ENCODE assay signal across 10 cellular contexts in the genomic region with DNA sequence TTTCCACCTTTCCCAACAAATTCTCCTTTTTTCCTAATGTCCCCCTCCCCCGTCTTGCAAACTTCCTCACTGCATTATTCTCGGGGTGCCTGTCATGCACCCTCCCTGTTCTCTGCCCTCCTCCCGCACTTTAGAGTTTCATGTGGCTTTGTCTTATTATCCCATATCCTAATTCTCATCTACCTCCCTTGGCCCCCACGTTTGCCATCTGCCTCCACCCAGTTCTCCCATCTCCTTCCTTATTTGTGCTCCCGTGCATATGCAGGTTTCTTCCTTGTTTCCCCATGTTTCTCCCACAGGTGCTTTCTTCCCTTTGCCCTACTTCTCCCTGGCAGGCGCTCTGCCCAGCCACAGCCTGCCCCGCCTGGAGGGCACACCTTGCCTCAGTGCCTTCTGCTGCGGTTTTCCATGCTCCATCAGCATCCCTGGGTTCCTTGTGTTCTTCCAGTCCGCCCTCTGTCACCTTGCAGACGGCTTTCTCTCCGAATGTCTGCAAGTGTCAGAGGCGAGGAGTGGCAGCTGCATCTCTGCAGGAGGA. TPM values are rescaled to one million over a fixed set of nuclear protein-coding genes. Genes with fewer than 3 reads are reported as not detected.
DNase-seq lines count a peak whose midpoint lies in the region; ATAC-seq, FAIRE-seq and TF ChIP-seq lines count a peak whose summit lies in the region.
"Had no signal": no experiment of that assay in that cellular context is flagged by ENCODE, and none has a peak within 500 bp of the region (broad histone marks: within the 10 kb centered on the region; RNA-seq: fewer than 3 reads in every experiment).

No MANE protein-coding gene starts in this region.

- TF ChIP-seq POLR2A in endothelial cell of umbilical vein (IDR thresholded peaks at IDR 0.05; ENCODE audit: low read depth, low read length) = no peak

- ATAC-seq in HG02852 (IDR thresholded peaks at IDR 0.05; ENCODE audit: unreplicated experiment) = no peak

- FAIRE-seq in endothelial cell of umbilical vein (lab: Jason Lieb, UNC) = no peak
- FAIRE-seq: GM18507, TTC549 had no signal

- peaks cover 12% of the 10 kb centered on the region for H3K79me1 ChIP-seq in neuronal stem cell (ENCODE audit: low read depth, low read length)

- no peak overlapping the region for H3K27ac ChIP-seq in CD4-positive, alpha-beta memory T cell (ENCODE audit: low read depth, low read length)
- no peak overlapping the region for H3K27ac ChIP-seq in endothelial cell of umbilical vein (ENCODE audit: insufficient read depth, low read depth, low read length)
- no peak overlapping the region for H3K27ac ChIP-seq in neuronal stem cell (replicated peaks; ENCODE audit: low read length)

- H3K23ac ChIP-seq in neuronal stem cell (ENCODE audit: low read depth, low read length, poor library complexity) = no peak overlapping the region

- intact Hi-C loops in CD4-positive, alpha-beta memory T cell (cut with micrococcal nuclease) = loop anchor here (2.0 kb wide), 5 partner anchors 59 to 787 kb away; a partner anchor contains a TSS
- intact Hi-C loops in endothelial cell of umbilical vein (cut with micrococcal nuclease) = loop anchor here (2.0 to 5.0 kb wide), 3 partner anchors 19 to 785 kb away; no protein-coding TSS in a partner anchor

- CTCF ChIA-PET in CD4-positive, alpha-beta memory T cell (lab: Charles Lee; ENCODE audit: partially characterized antibody) = interaction anchor here (1.5 to 1.8 kb wide), 3 partner anchors 66 to 109 kb away, joined by 4 to 6 read pairs (median 5); no protein-coding TSS in a partner anchor
- CTCF ChIA-PET in endothelial cell of umbilical vein (lab: Charles Lee) = interaction anchor here (0.8 to 2.3 kb wide), 9 partner anchors 12 to 142 kb away, joined by 3 to 26 read pairs (median 4); no protein-coding TSS in a partner anchor

- peaks cover 42% of the 10 kb centered on the region for H3K79me2 ChIP-seq in endothelial cell of umbilical vein (ENCODE audit: control insufficient read depth, insufficient read depth, low read length)

- peak overlapping the region in 2 of 7 donors; percentile 12 to 42 for H3K27ac Mint-ChIP-seq in CD4-positive, alpha-beta memory T cell

- H3K4me1 ChIP-seq in CD4-positive, alpha-beta memory T cell (ENCODE audit: insufficient read depth, low read length) = peaks cover 19% of the 10 kb centered on the region
- H3K4me1 ChIP-seq in endothelial cell of umbilical vein (ENCODE audit: control insufficient read depth, extremely low read depth, insufficient read depth, low read length) (peaks cover 22% of the 10 kb centered on the region), neuronal stem cell (ENCODE audit: control insufficient read depth in 2 of 2, insufficient read depth in 1 of 2, low read depth in 1 of 2, low read length in 2 of 2) (peaks cover 34 to 36% of the 10 kb centered on the region in 2 donors)

- H3K9me1 ChIP-seq in endothelial cell of umbilical vein (replicated peaks; ENCODE audit: control insufficient read depth, extremely low read depth, insufficient read depth, low read length) = no peaks in the 10 kb centered on the region

- H3K27me3 Mint-ChIP-seq in CD4-positive, alpha-beta memory T cell = peaks cover 0 to 2% of the 10 kb centered on the region in 2 donors

- H2BK12ac ChIP-seq in neuronal stem cell (ENCODE audit: low read length) = no peak overlapping the region

- DNase-seq in CD4-positive, alpha-beta memory T cell = no peak
- DNase-seq in MG63 (no peak), endothelial cell of umbilical vein (ENCODE audit: low read depth, low spot score) (no peak), neuronal stem cell (ENCODE audit: low spot score) (no peak), NOMO-1 (lab: John Stamatoyannopoulos, UW; ENCODE audit: unreplicated experiment in 2 of 2) (no peak), SW480 (ENCODE audit: low spot score) (no peak), AG08396 (ENCODE audit: low spot score) (no peak)

- no peak overlapping the region for H2BK5ac ChIP-seq in neuronal stem cell (ENCODE audit: low read length)

- TF ChIP-seq CTCF in endothelial cell of umbilical vein (IDR thresholded peaks at IDR 0.05; ENCODE audit: extremely low read depth in 1 of 2, insufficient read depth in 1 of 2, low read depth in 1 of 2, low read length in 2 of 2) = no peak

- H4K20me1 ChIP-seq in endothelial cell of umbilical vein (replicated peaks; ENCODE audit: control insufficient read depth, extremely low read depth, insufficient read depth, low read length) = no peaks in the 10 kb centered on the region

- H3K4me2 ChIP-seq in endothelial cell of umbilical vein (ENCODE audit: insufficient read depth, low read length) = peak overlapping the region; percentile 92
- H3K4me2 ChIP-seq in neuronal stem cell (ENCODE audit: insufficient read depth, low read length, poor library complexity, severe bottlenecking) = peak overlapping the region; percentile 96

- H3K9ac ChIP-seq in endothelial cell of umbilical vein (replicated peaks; ENCODE audit: extremely low read depth, insufficient read depth, low read length) (peak overlapping the region; percentile 92), neuronal stem cell (ENCODE audit: low read depth, low read length, poor library complexity) (peak overlapping the region; percentile 45)

- no peak overlapping the region for H4K8ac ChIP-seq in neuronal stem cell (ENCODE audit: low read depth, low read length)

- H2AK5ac ChIP-seq in neuronal stem cell (ENCODE audit: low read depth, low read length) = peak overlapping the region; percentile 58

- no peaks in the 10 kb centered on the region for H3K36me3 Mint-ChIP-seq in CD4-positive, alpha-beta memory T cell

- no peak overlapping the region for H2BK15ac ChIP-seq in neuronal stem cell (ENCODE audit: low read length)

- peaks cover 9 to 16% (median 12%) of the 10 kb centered on the region in 4 donors for H3K4me1 Mint-ChIP-seq in CD4-positive, alpha-beta memory T cell

- H2BK120ac ChIP-seq in neuronal stem cell (ENCODE audit: low read depth, low read length) = no peak overlapping the region

- peak overlapping the region in 1 of 2 donors; percentile 69 for H3K4me3 ChIP-seq in CD4-positive, alpha-beta memory T cell (ENCODE audit: low read length in 2 of 2)
- H3K4me3 ChIP-seq in MG63 (peak overlapping the region; percentile 95), endothelial cell of umbilical vein (replicated peaks in 1 of 3; ENCODE audit: insufficient read depth in 1 of 3, low read depth in 1 of 3, low read length in 3 of 3) (peak overlapping the region in 2 of 3 experiments; percentile 64 to 73), neuronal stem cell (ENCODE audit: low read length in 2 of 2) (peak overlapping the region in 1 of 2 donors; percentile 79)

- BruUV-seq in endothelial cell of umbilical vein (replicated peaks; lab: Mats Ljungman, UMichigan) = no TSS peak

- dilution Hi-C loops in endothelial cell of umbilical vein (cut with MboI; ENCODE audit: extremely low pct_ligation_motif_present, low sequenced_read_pairs) = no loop called here

- peak overlapping the region; percentile 20 for H3K18ac ChIP-seq in neuronal stem cell (ENCODE audit: low read length)

- no peak overlapping the region for H3K4ac ChIP-seq in neuronal stem cell (ENCODE audit: low read length)

- no peaks in the 10 kb centered on the region for H3K27me3 ChIP-seq in CD4-positive, alpha-beta memory T cell (ENCODE audit: insufficient read depth, low read length)
- H3K27me3 ChIP-seq in MG63 (no peaks in the 10 kb centered on the region), endothelial cell of umbilical vein (ENCODE audit: control insufficient read depth in 2 of 2, insufficient read depth in 2 of 2, low read length in 2 of 2) (no peaks in the 10 kb centered on the region), neuronal stem cell (ENCODE audit: control insufficient read depth in 3 of 3, insufficient read depth in 3 of 3, low read depth in 1 of 3, low read length in 3 of 3) (no peaks in the 10 kb centered on the region)

- no peak overlapping the region for H3K14ac ChIP-seq in neuronal stem cell (ENCODE audit: low read length)

- 100% methylated on average over 1 of the region's 12 CpGs; no CpG with 5 or more reads in 1 of the 2 donors for WGBS in neuronal stem cell (ENCODE audit: extremely low coverage in 2 of 2, insufficient read length in 2 of 2, insufficient replicate concordance in 1 of 2), 2 donors

- peak overlapping the region; percentile 41 to 90 (median 86) for H3K4me3 Mint-ChIP-seq in CD4-positive, alpha-beta memory T cell

- no peak overlapping the region for H2AFZ ChIP-seq in endothelial cell of umbilical vein (ENCODE audit: low read depth, low read length)
- no peak overlapping the region for H2AFZ ChIP-seq in neuronal stem cell (ENCODE audit: low read length)

- POLR2A ChIA-PET in CD4-positive, alpha-beta memory T cell (lab: Charles Lee; ENCODE audit: partially characterized antibody) = interaction anchor here (1.6 to 1.9 kb wide), 3 partner anchors 92 to 273 kb away, joined by 3 to 10 read pairs (median 8); a partner anchor contains a TSS
- POLR2A ChIA-PET in endothelial cell of umbilical vein (lab: Charles Lee) = no interaction called here

- H3K9me3 Mint-ChIP-seq in CD4-positive, alpha-beta memory T cell = no peaks in the 10 kb centered on the region

- no peak overlapping the region for H4K91ac ChIP-seq in neuronal stem cell (ENCODE audit: low read depth, low read length, poor library complexity)

- H3K36me3 ChIP-seq in CD4-positive, alpha-beta memory T cell (ENCODE audit: insufficient read depth, low read length) = no peaks in the 10 kb centered on the region
- peaks cover 9% of the 10 kb centered on the region for H3K36me3 ChIP-seq in MG63
- H3K36me3 ChIP-seq in endothelial cell of umbilical vein (ENCODE audit: control insufficient read depth in 2 of 2, extremely low read depth in 1 of 2, insufficient read depth in 2 of 2, low read length in 2 of 2) = no peaks in the 10 kb centered on the region
- peaks cover 6 to 41% of the 10 kb centered on the region in 2 donors for H3K36me3 ChIP-seq in neuronal stem cell (replicated peaks in 1 of 2; ENCODE audit: control insufficient read depth in 2 of 2, insufficient read depth in 2 of 2, low read length in 2 of 2)

- no peaks in the 10 kb centered on the region for H3K9me3 ChIP-seq in CD4-positive, alpha-beta memory T cell (ENCODE audit: control insufficient read depth in 1 of 2, low read length in 2 of 2)
- H3K9me3 ChIP-seq in MG63 (no peaks in the 10 kb centered on the region), endothelial cell of umbilical vein (replicated peaks; ENCODE audit: control insufficient read depth, insufficient read depth, low read length) (no peaks in the 10 kb centered on the region), neuronal stem cell (replicated peaks in 1 of 2; ENCODE audit: control insufficient read depth in 2 of 2, insufficient read depth in 1 of 2, low read depth in 1 of 2, low read length in 2 of 2) (no peaks in the 10 kb centered on the region)

RNA-seq across cellular contexts. Expression of a gene that starts 1.5 kb away (rescaled TPM):
- total RNA-seq in CD4-positive, alpha-beta memory T cell = 100 to 1,000 TPM; 107 to 110 TPM
- polyA plus RNA-seq in CD4-positive, alpha-beta memory T cell = 10 to 100 TPM; 43.2 to 80.0 TPM
- 3.7 and 3.9 TPM in 2 replicates for total RNA-seq in MG63 (2014; rRNA removed; shearing (Covaris generic); ENCODE audit: low replicate concordance)
- total RNA-seq in endothelial cell of umbilical vein = 12.9 and 13.3 TPM in 2 replicates
- polyA plus RNA-seq in endothelial cell of umbilical vein = 5.3 and 6.6 TPM in 2 replicates
- 3.3 and 3.5 TPM in 2 replicates for polyA plus RNA-seq in endothelial cell of umbilical vein (2011; cell fraction: cytosol; rRNA removed)
- polyA plus RNA-seq in endothelial cell of umbilical vein (2011; cell fraction: nucleus; rRNA removed) = 16.3 and 19.5 TPM in 2 replicates
- 7.7 and 7.8 TPM in 2 replicates for polyA plus RNA-seq in endothelial cell of umbilical vein (2012)
- 9.5 and 10.9 TPM in 2 replicates for polyA minus RNA-seq in endothelial cell of umbilical vein
- polyA minus RNA-seq in endothelial cell of umbilical vein (2011; cell fraction: cytosol; rRNA and poly(A)+ RNA removed) = 8.3 TPM
- polyA minus RNA-seq in endothelial cell of umbilical vein (2011; cell fraction: nucleus; rRNA and poly(A)+ RNA removed) = 9.8 and 17.5 TPM in 2 replicates
- 13.0 TPM for polyA plus RNA-seq in neuronal stem cell (2013, experiment 1 of 2)
- polyA plus RNA-seq in neuronal stem cell (2013, experiment 2 of 2) = 13.3 TPM
